Comparison of ENCODE assay signal across 3 cellular contexts in genomic region chr14:100669011-100669412, GRCh38.
TF ChIP-seq lines count a peak whose summit lies in the region.

No MANE protein-coding gene starts in this region.

TF ChIP-seq in IMR-90, 13 proteins besides CTCF, POLR2A, EP300 and RAD21:
- no peak for TF ChIP-seq CEBPB (IDR thresholded peaks at IDR 0.05; ENCODE audit: low read depth, low read length)
- no peak for TF ChIP-seq ELK1 (IDR thresholded peaks at IDR 0.05; ENCODE audit: borderline replicate concordance, low read depth, low read length)
- no peak for TF ChIP-seq MAZ (IDR thresholded peaks at IDR 0.05; ENCODE audit: borderline replicate concordance, low read depth, low read length)
- TF ChIP-seq MAFK (IDR thresholded peaks at IDR 0.05; ENCODE audit: low read depth, low read length) = no peak
- no peak for TF ChIP-seq RCOR1 (IDR thresholded peaks at IDR 0.05; ENCODE audit: insufficient replicate concordance, low read length)
- TF ChIP-seq FOS (IDR thresholded peaks at IDR 0.05; ENCODE audit: low read depth, low read length) = no peak
- TF ChIP-seq MXI1 (IDR thresholded peaks at IDR 0.05; ENCODE audit: borderline replicate concordance, low read depth, low read length) = no peak
- no peak for TF ChIP-seq RFX5 (IDR thresholded peaks at IDR 0.05; ENCODE audit: low read depth, low read length)
- no peak for TF ChIP-seq SMC3 (IDR thresholded peaks at IDR 0.05; ENCODE audit: low read depth, low read length)
- no peak for TF ChIP-seq BHLHE40 (IDR thresholded peaks at IDR 0.05; ENCODE audit: low read depth, low read length)
- no peak for TF ChIP-seq CHD1 (IDR thresholded peaks at IDR 0.05; ENCODE audit: low read depth, low read length)
- TF ChIP-seq USF2 (IDR thresholded peaks at IDR 0.05; ENCODE audit: low read depth, low read length) = no peak
- TF ChIP-seq NFE2L2 (IDR thresholded peaks at IDR 0.05; ENCODE audit: low read depth, low read length) = no peak

TF ChIP-seq in H1, 55 proteins besides CTCF, POLR2A, EP300 and RAD21:
- TF ChIP-seq NRF1 (IDR thresholded peaks at IDR 0.05; ENCODE audit: low read depth, low read length) = no peak
- no peak for TF ChIP-seq CHD2 (IDR thresholded peaks at IDR 0.05; ENCODE audit: low read length)
- TF ChIP-seq SP1 (IDR thresholded peaks at IDR 0.05; ENCODE audit: low read depth, low read length) = no peak
- TF ChIP-seq NANOG (IDR thresholded peaks at IDR 0.05; ENCODE audit: insufficient read depth, low read depth, low read length, poor library complexity, severe bottlenecking) = no peak
- TF ChIP-seq HDAC2 (IDR thresholded peaks at IDR 0.05; ENCODE audit: borderline replicate concordance in 1 of 2, low read depth in 2 of 2, low read length in 2 of 2) = no peak
- TF ChIP-seq JUND (IDR thresholded peaks at IDR 0.05; ENCODE audit: low read length) = no peak

TF ChIP-seq in neural cell, 6 proteins besides CTCF, POLR2A, EP300 and RAD21:
- no peak for TF ChIP-seq EZH2 (IDR thresholded peaks at IDR 0.05; ENCODE audit: borderline replicate concordance, insufficient read depth, low read length, poor library complexity, severe bottlenecking)
- TF ChIP-seq TAF1 (IDR thresholded peaks at IDR 0.05; ENCODE audit: low read depth) = no peak
- TF ChIP-seq SMC3 (conservative IDR thresholded peaks at IDR 0.05; ENCODE audit: poor library complexity) = no peak
- TF ChIP-seq MXI1 (conservative IDR thresholded peaks at IDR 0.05; ENCODE audit: poor library complexity, severe bottlenecking) = no peak
- TF ChIP-seq REST (IDR thresholded peaks at IDR 0.05; ENCODE audit: borderline replicate concordance) = no peak
- TF ChIP-seq POLR2AphosphoS5 (IDR thresholded peaks at IDR 0.05) = no peak
